Comparison of ENCODE assay signal across 1 cellular context in genomic region chr18:11799066-11799465, GRCh38.
TF ChIP-seq lines count a peak whose summit lies in the region.

No MANE protein-coding gene starts in this region.

TF ChIP-seq in K562, 482 proteins besides CTCF, POLR2A, EP300 and RAD21 (continued from another document):
- TF ChIP-seq ZBTB40 (IDR thresholded peaks at IDR 0.05) (no peak), ZBTB40 (CRISPR knock-in tag; IDR thresholded peaks at IDR 0.05) (no peak), HNRNPK (IDR thresholded peaks at IDR 0.05; ENCODE audit: low read depth, low read length, poor library complexity, severe bottlenecking) (no peak), CBFA2T2 (conservative IDR thresholded peaks at IDR 0.05) (no peak), BCLAF1 (IDR thresholded peaks at IDR 0.05; ENCODE audit: borderline replicate concordance in 1 of 2, control insufficient read depth in 1 of 2, low read depth in 2 of 2, low read length in 1 of 2) (no peak), IRF1 (CRISPR knock-in tag; IDR thresholded peaks at IDR 0.05; ENCODE audit: borderline replicate concordance) (no peak), CBX5 (IDR thresholded peaks at IDR 0.05; ENCODE audit: borderline replicate concordance, low read depth) (no peak), CCAR2 (IDR thresholded peaks at IDR 0.05; ENCODE audit: low read depth, low read length) (no peak), GABPB2 (CRISPR knock-in tag; conservative IDR thresholded peaks at IDR 0.05) (no peak), NCOR1 (IDR thresholded peaks at IDR 0.05) (no peak), NKRF (IDR thresholded peaks at IDR 0.05; ENCODE audit: borderline replicate concordance) (no peak), NR4A1 (CRISPR knock-in tag; IDR thresholded peaks at IDR 0.05) (no peak), NR4A1 (tag; IDR thresholded peaks at IDR 0.05) (no peak), RAD51 (IDR thresholded peaks at IDR 0.05; ENCODE audit: borderline replicate concordance, low read depth) (no peak), KDM4B (IDR thresholded peaks at IDR 0.05; ENCODE audit: borderline replicate concordance in 2 of 2, low read depth in 1 of 2) (no peak), TEAD1 (CRISPR knock-in tag; IDR thresholded peaks at IDR 0.05) (no peak), ZKSCAN8 (CRISPR knock-in tag; IDR thresholded peaks at IDR 0.05) (no peak), PTRF (tag; IDR thresholded peaks at IDR 0.05) (no peak)
